In the genomic region with DNA sequence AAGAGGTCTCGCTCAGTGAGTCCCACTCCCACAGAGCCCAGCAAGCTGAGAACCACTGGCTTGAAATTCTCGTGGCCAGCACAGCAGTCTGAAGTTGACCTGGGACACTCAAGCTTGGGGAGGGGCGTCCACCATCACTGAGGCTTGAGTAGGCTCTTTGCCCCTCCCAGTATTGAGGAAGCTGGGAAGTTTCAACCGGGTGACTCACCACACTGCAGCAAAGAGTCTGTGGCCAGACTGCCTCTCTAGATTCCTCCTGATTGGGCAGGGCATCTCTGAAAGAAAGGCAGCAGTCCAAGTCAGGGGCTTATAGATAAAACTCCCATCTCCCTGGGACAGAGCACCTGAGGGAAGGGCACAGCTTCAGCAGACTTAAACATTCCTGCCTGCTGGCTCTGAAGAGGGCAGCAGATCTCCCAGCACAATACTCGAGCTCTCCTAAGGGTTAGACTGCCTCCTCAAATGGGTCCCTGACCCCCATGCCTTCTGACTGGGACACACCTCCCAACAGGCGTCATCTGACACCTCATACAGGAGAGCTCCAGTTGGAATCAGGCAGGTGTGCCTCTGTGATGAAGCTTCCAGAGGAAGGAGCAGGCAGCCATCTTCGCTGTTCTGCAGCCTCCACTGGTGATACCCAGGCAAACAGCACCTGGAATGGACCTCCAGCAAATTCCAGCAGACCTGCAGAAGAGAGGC, we compare ENCODE assay signal across 1 cellular context.
TF ChIP-seq lines count a peak whose summit lies in the region.

No MANE protein-coding gene starts in this region.

TF ChIP-seq in H1, 55 proteins besides CTCF, POLR2A, EP300 and RAD21 (continued from another document):
- TF ChIP-seq, protein P1, sequence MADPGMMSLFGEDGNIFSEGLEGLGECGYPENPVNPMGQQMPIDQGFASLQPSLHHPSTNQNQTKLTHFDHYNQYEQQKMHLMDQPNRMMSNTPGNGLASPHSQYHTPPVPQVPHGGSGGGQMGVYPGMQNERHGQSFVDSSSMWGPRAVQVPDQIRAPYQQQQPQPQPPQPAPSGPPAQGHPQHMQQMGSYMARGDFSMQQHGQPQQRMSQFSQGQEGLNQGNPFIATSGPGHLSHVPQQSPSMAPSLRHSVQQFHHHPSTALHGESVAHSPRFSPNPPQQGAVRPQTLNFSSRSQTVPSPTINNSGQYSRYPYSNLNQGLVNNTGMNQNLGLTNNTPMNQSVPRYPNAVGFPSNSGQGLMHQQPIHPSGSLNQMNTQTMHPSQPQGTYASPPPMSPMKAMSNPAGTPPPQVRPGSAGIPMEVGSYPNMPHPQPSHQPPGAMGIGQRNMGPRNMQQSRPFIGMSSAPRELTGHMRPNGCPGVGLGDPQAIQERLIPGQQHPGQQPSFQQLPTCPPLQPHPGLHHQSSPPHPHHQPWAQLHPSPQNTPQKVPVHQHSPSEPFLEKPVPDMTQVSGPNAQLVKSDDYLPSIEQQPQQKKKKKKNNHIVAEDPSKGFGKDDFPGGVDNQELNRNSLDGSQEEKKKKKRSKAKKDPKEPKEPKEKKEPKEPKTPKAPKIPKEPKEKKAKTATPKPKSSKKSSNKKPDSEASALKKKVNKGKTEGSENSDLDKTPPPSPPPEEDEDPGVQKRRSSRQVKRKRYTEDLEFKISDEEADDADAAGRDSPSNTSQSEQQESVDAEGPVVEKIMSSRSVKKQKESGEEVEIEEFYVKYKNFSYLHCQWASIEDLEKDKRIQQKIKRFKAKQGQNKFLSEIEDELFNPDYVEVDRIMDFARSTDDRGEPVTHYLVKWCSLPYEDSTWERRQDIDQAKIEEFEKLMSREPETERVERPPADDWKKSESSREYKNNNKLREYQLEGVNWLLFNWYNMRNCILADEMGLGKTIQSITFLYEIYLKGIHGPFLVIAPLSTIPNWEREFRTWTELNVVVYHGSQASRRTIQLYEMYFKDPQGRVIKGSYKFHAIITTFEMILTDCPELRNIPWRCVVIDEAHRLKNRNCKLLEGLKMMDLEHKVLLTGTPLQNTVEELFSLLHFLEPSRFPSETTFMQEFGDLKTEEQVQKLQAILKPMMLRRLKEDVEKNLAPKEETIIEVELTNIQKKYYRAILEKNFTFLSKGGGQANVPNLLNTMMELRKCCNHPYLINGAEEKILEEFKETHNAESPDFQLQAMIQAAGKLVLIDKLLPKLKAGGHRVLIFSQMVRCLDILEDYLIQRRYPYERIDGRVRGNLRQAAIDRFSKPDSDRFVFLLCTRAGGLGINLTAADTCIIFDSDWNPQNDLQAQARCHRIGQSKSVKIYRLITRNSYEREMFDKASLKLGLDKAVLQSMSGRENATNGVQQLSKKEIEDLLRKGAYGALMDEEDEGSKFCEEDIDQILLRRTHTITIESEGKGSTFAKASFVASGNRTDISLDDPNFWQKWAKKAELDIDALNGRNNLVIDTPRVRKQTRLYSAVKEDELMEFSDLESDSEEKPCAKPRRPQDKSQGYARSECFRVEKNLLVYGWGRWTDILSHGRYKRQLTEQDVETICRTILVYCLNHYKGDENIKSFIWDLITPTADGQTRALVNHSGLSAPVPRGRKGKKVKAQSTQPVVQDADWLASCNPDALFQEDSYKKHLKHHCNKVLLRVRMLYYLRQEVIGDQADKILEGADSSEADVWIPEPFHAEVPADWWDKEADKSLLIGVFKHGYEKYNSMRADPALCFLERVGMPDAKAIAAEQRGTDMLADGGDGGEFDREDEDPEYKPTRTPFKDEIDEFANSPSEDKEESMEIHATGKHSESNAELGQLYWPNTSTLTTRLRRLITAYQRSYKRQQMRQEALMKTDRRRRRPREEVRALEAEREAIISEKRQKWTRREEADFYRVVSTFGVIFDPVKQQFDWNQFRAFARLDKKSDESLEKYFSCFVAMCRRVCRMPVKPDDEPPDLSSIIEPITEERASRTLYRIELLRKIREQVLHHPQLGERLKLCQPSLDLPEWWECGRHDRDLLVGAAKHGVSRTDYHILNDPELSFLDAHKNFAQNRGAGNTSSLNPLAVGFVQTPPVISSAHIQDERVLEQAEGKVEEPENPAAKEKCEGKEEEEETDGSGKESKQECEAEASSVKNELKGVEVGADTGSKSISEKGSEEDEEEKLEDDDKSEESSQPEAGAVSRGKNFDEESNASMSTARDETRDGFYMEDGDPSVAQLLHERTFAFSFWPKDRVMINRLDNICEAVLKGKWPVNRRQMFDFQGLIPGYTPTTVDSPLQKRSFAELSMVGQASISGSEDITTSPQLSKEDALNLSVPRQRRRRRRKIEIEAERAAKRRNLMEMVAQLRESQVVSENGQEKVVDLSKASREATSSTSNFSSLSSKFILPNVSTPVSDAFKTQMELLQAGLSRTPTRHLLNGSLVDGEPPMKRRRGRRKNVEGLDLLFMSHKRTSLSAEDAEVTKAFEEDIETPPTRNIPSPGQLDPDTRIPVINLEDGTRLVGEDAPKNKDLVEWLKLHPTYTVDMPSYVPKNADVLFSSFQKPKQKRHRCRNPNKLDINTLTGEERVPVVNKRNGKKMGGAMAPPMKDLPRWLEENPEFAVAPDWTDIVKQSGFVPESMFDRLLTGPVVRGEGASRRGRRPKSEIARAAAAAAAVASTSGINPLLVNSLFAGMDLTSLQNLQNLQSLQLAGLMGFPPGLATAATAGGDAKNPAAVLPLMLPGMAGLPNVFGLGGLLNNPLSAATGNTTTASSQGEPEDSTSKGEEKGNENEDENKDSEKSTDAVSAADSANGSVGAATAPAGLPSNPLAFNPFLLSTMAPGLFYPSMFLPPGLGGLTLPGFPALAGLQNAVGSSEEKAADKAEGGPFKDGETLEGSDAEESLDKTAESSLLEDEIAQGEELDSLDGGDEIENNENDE (IDR thresholded peaks at IDR 0.05; ENCODE audit: insufficient replicate concordance, low read length) = no peak
- TF ChIP-seq SIRT6 (IDR thresholded peaks at IDR 0.05; ENCODE audit: low read length) (no peak), ZNF274 (IDR thresholded peaks at IDR 0.05; ENCODE audit: borderline replicate concordance, extremely low read depth, low read length) (no peak), SAP30 (IDR thresholded peaks at IDR 0.05; ENCODE audit: insufficient read depth, insufficient replicate concordance, low read length) (no peak), HDAC2 (IDR thresholded peaks at IDR 0.05; ENCODE audit: borderline replicate concordance in 1 of 2, low read depth in 2 of 2, low read length in 2 of 2) (no peak), CBX8 (IDR thresholded peaks at IDR 0.05; ENCODE audit: borderline replicate concordance, low read depth, low read length) (no peak), MAX (IDR thresholded peaks at IDR 0.05) (no peak), FOSL1 (IDR thresholded peaks at IDR 0.05; ENCODE audit: insufficient read depth, low read depth, low read length) (no peak), CBX5 (IDR thresholded peaks at IDR 0.05; ENCODE audit: low read depth, low read length) (no peak)
TF ChIP-seq in H1: peak in this region for 0.
